In genomic region chr16:8943001-8943763, GRCh38 we compare ENCODE assay signal across 21 cellular contexts. TPM values are rescaled to one million over a fixed set of nuclear protein-coding genes. Genes with fewer than 3 reads are reported as not detected.
DNase-seq lines count a peak whose midpoint lies in the region; ATAC-seq lines count a peak whose summit lies in the region.
"Had no signal": no experiment of that assay in that cellular context is flagged by ENCODE, and none has a peak within 500 bp of the region (broad histone marks: within the 10 kb centered on the region; RNA-seq: fewer than 3 reads in every experiment).

No MANE protein-coding gene starts in this region.

- CTCF ChIA-PET in activated naive CD4-positive, alpha-beta T cell treated with anti-CD3 and anti-CD28 coated beads, Interleukin-2, amount 10 ng/mL, durations not matched to agents 7 days and 5 days (lab: Charles Lee): interaction anchor here (0.7 to 1.4 kb wide), 2 partner anchors 11 to 66 kb away, joined by 3 to 4 read pairs; no protein-coding TSS in a partner anchor

- DNase-seq in activated naive CD4-positive, alpha-beta T cell treated with anti-CD3 and anti-CD28 coated beads, Interleukin-2, amount 10 ng/mL, durations not matched to agents 7 days and 5 days: no peak
- DNase-seq in NCI-H82 treated with DMSO at 0.1 percent for 48 hours (lab: John Stamatoyannopoulos, UW; ENCODE audit: unreplicated experiment): peak; percentile 22
- no peak for DNase-seq in stimulated activated naive B cell treated with anti-CD40 and anti-IgM and Interleukin-4, amounts not matched to agents 10 μg/mL and 1 μg/mL and 100 μg/mL, for 72 hours
- DNase-seq in A172 (ENCODE audit: low spot score): no peak
- no peak for DNase-seq in activated CD8-positive, alpha-beta memory T cell treated with anti-CD3 and anti-CD28 coated beads for 24 hours
- no peak for DNase-seq in HT-29 (ENCODE audit: low spot score)
- DNase-seq: activated CD4-positive, alpha-beta T cell treated with anti-CD3 and anti-CD28 coated beads, Interleukin-2, amount 50 U/mL, for 4 hours; activated T-cell treated with anti-CD3 and anti-CD28 coated beads, Interleukin-2, amount 50 U/mL, for 48 hours; adrenal gland; Caco-2; effector memory CD4-positive, alpha-beta T cell; hippocampal formation; kidney glomerular epithelial cell; MG63; midbrain; NCI-H2029; nucleus accumbens; Peyer's patch; right cardiac atrium had no signal

- H3K27me3 ChIP-seq in endocrine pancreas (ENCODE audit: control insufficient read depth, insufficient read depth, low read length): no peaks in the 10 kb centered on the region
- H3K27me3 ChIP-seq: adrenal gland, MG63, Peyer's patch had no signal

- H3K4me3 Mint-ChIP-seq in activated naive CD4-positive, alpha-beta T cell treated with anti-CD3 and anti-CD28 coated beads, Interleukin-2, amount 50 U/mL, for 24 hours: peak overlapping the region; percentile 23
- H3K4me3 Mint-ChIP-seq in activated naive CD4-positive, alpha-beta T cell treated with anti-CD3 and anti-CD28 coated beads, Interleukin-2, amount 10 ng/mL, durations not matched to agents 7 days and 5 days: no peak overlapping the region
- H3K4me3 Mint-ChIP-seq in stimulated activated naive B cell treated with anti-CD40 and anti-IgM and Interleukin-4, amounts not matched to agents 10 μg/mL and 1 μg/mL and 100 μg/mL, for 72 hours: peak overlapping the region; percentile 32 to 51

- no peaks in the 10 kb centered on the region for H3K36me3 ChIP-seq in endocrine pancreas (ENCODE audit: control insufficient read depth, insufficient read depth, low read length)
- H3K36me3 ChIP-seq: adrenal gland, MG63, Peyer's patch had no signal

- H3K4me3 ChIP-seq in endocrine pancreas (ENCODE audit: control insufficient read depth, insufficient read depth, low read length): peak overlapping the region; percentile 51
- H3K4me3 ChIP-seq: adrenal gland, MG63, Peyer's patch had no signal

- no peaks in the 10 kb centered on the region for H3K9me3 ChIP-seq in endocrine pancreas (ENCODE audit: control insufficient read depth, low read length)
- H3K9me3 ChIP-seq: adrenal gland, Caco-2, MG63, Peyer's patch had no signal

- H3K27ac Mint-ChIP-seq in activated naive CD4-positive, alpha-beta T cell treated with anti-CD3 and anti-CD28 coated beads, Interleukin-2, amount 50 U/mL, for 24 hours: no peak overlapping the region
- H3K27ac Mint-ChIP-seq in activated naive CD4-positive, alpha-beta T cell treated with anti-CD3 and anti-CD28 coated beads, Interleukin-2, amount 10 ng/mL, durations not matched to agents 7 days and 5 days: no peak overlapping the region
- peak overlapping the region; percentile 67 for H3K27ac Mint-ChIP-seq in stimulated activated naive B cell treated with anti-CD40 and anti-IgM and Interleukin-4, amounts not matched to agents 10 μg/mL and 1 μg/mL and 100 μg/mL, for 72 hours

- H3K9ac ChIP-seq in endocrine pancreas (ENCODE audit: control insufficient read depth, insufficient read depth, low read length): peak overlapping the region; percentile 39

- peaks cover 2% of the 10 kb centered on the region for H3K36me3 Mint-ChIP-seq in activated naive CD4-positive, alpha-beta T cell treated with anti-CD3 and anti-CD28 coated beads, Interleukin-2, amount 50 U/mL, for 24 hours
- H3K36me3 Mint-ChIP-seq in activated naive CD4-positive, alpha-beta T cell treated with anti-CD3 and anti-CD28 coated beads, Interleukin-2, amount 10 ng/mL, durations not matched to agents 7 days and 5 days: no peaks in the 10 kb centered on the region
- peaks cover 9 to 24% of the 10 kb centered on the region in 2 donors for H3K36me3 Mint-ChIP-seq in stimulated activated naive B cell treated with anti-CD40 and anti-IgM and Interleukin-4, amounts not matched to agents 10 μg/mL and 1 μg/mL and 100 μg/mL, for 72 hours

- H3K9me3 Mint-ChIP-seq in activated naive CD4-positive, alpha-beta T cell treated with anti-CD3 and anti-CD28 coated beads, Interleukin-2, amount 50 U/mL, for 24 hours: no peaks in the 10 kb centered on the region
- H3K9me3 Mint-ChIP-seq in activated naive CD4-positive, alpha-beta T cell treated with anti-CD3 and anti-CD28 coated beads, Interleukin-2, amount 10 ng/mL, durations not matched to agents 7 days and 5 days: no peaks in the 10 kb centered on the region
- no peaks in the 10 kb centered on the region for H3K9me3 Mint-ChIP-seq in stimulated activated naive B cell treated with anti-CD40 and anti-IgM and Interleukin-4, amounts not matched to agents 10 μg/mL and 1 μg/mL and 100 μg/mL, for 72 hours

- no peaks in the 10 kb centered on the region for H3K4me1 ChIP-seq in endocrine pancreas (ENCODE audit: control insufficient read depth, insufficient read depth, low read length)
- H3K4me1 ChIP-seq: Caco-2 had no signal

- peaks cover 99% of the 10 kb centered on the region for H3K4me1 Mint-ChIP-seq in activated naive CD4-positive, alpha-beta T cell treated with anti-CD3 and anti-CD28 coated beads, Interleukin-2, amount 50 U/mL, for 24 hours
- peaks cover 78% of the 10 kb centered on the region for H3K4me1 Mint-ChIP-seq in activated naive CD4-positive, alpha-beta T cell treated with anti-CD3 and anti-CD28 coated beads, Interleukin-2, amount 10 ng/mL, durations not matched to agents 7 days and 5 days
- H3K4me1 Mint-ChIP-seq in stimulated activated naive B cell treated with anti-CD40 and anti-IgM and Interleukin-4, amounts not matched to agents 10 μg/mL and 1 μg/mL and 100 μg/mL, for 72 hours: peaks cover 73 to 96% of the 10 kb centered on the region in 2 donors

- ATAC-seq in stimulated activated naive B cell treated with anti-CD40 and anti-IgM and Interleukin-4, amounts not matched to agents 10 μg/mL and 1 μg/mL and 100 μg/mL, for 72 hours (replicated peaks): no peak
- ATAC-seq: right cardiac atrium had no signal

- H3K27me3 Mint-ChIP-seq in activated naive CD4-positive, alpha-beta T cell treated with anti-CD3 and anti-CD28 coated beads, Interleukin-2, amount 50 U/mL, for 24 hours: no peaks in the 10 kb centered on the region
- no peaks in the 10 kb centered on the region for H3K27me3 Mint-ChIP-seq in activated naive CD4-positive, alpha-beta T cell treated with anti-CD3 and anti-CD28 coated beads, Interleukin-2, amount 10 ng/mL, durations not matched to agents 7 days and 5 days
- H3K27me3 Mint-ChIP-seq in stimulated activated naive B cell treated with anti-CD40 and anti-IgM and Interleukin-4, amounts not matched to agents 10 μg/mL and 1 μg/mL and 100 μg/mL, for 72 hours: no peaks in the 10 kb centered on the region

RNA-seq across cellular contexts. Expression of gene USP7, which starts 20.5 kb away (rescaled TPM):
- 49.8 and 62.1 TPM in 2 replicates for total RNA-seq in A172 (2014; rRNA removed; shearing (Covaris generic))
- total RNA-seq in HT-29 (2014; rRNA removed; shearing (Covaris generic)): 45.8 and 64.7 TPM in 2 replicates
